In genomic region chr20:51175156-51175555, GRCh38 we compare ENCODE assay signal across 6 cellular contexts.
"Had no signal": no experiment of that assay in that cellular context is flagged by ENCODE, and none has a peak within 500 bp of the region (broad histone marks: within the 10 kb centered on the region; RNA-seq: fewer than 3 reads in every experiment).

No MANE protein-coding gene starts in this region.

- H3K4me1 ChIP-seq: HAP-1 had no signal

- DNase-seq: GM23248, GOT3, H7, HFFc6 had no signal

- H3K4me3 ChIP-seq: GM23248, HAP-1 had no signal

- H3K9me3 ChIP-seq: HAP-1 had no signal

- H3K27ac ChIP-seq: GM23248, HL-60 had no signal

- H3K36me3 ChIP-seq: HAP-1 had no signal

- H2AFZ ChIP-seq: GM23248 had no signal
